25 cellular contexts compared by ENCODE assay signal in the genomic region with DNA sequence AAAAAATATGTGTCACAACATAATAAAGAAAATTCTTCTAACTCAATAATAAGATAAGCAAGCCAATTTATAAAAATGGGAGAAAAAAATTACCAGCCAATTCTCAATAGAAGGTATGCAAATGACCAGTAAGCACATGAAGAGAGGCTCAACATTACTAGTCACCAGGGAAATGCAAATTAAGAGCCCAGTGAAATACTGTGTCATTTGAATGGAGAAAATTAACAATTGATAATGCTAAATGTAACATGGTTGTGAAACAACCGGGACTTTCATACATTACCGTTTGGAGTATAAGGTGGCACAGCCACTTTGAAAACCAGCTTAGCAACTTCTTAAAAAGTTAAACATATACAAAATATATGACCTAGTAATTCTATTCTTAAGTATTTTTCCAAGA.
"Had no signal": no experiment of that assay in that cellular context is flagged by ENCODE, and none has a peak within 500 bp of the region (broad histone marks: within the 10 kb centered on the region; RNA-seq: fewer than 3 reads in every experiment).

No MANE protein-coding gene starts in this region.

- H3K36me3 ChIP-seq: neural progenitor cell, neutrophil, pancreas, prostate gland, right atrium auricular region, right lobe of liver, sigmoid colon, stomach, thoracic aorta, thyroid gland, tibial nerve, upper lobe of left lung, vagina had no signal

- H3K9me3 ChIP-seq: neutrophil, pancreas, prostate gland, right atrium auricular region, right lobe of liver, sigmoid colon, thoracic aorta, thyroid gland, vagina had no signal

- H3K27ac ChIP-seq: neural progenitor cell, neutrophil, pancreas, prostate gland, right atrium auricular region, right lobe of liver, sigmoid colon, stomach, thoracic aorta, thyroid gland, tibial nerve, upper lobe of left lung, vagina had no signal

- H3K9ac ChIP-seq: neural progenitor cell had no signal

- H3K4me1 ChIP-seq: pancreas, prostate gland, right atrium auricular region, right lobe of liver, stomach, thyroid gland, tibial nerve, upper lobe of left lung, vagina had no signal

- H2AFZ ChIP-seq: neural progenitor cell had no signal

- ATAC-seq: natural killer cell; pancreas; right lobe of liver; stimulated activated effector memory CD8-positive, alpha-beta T cell treated with anti-CD3 and anti-CD28 coated beads, Interleukin-12 subunit alpha, Interleukin-12 subunit beta, amount 100 ng/mL, for 72 hours; stimulated activated naive B cell treated with anti-CD40 and anti-IgM and Interleukin-4, amounts not matched to agents 10 μg/mL and 1 μg/mL and 100 μg/mL, for 72 hours had no signal

- DNase-seq: natural killer cell; nucleus accumbens; pancreas; retina; right lobe of liver; sigmoid colon; small intestine; stimulated activated CD4-positive, alpha-beta T cell treated with anti-CD3 and anti-CD28 coated beads, Interleukin-15, amount 100 ng/mL, for 24 hours; stimulated activated CD4-positive, alpha-beta T cell treated with anti-CD3 and anti-CD28 coated beads, Interleukin-2, amount 100 ng/mL, for 24 hours; stimulated activated CD4-positive, alpha-beta T cell treated with anti-CD3 and anti-CD28 coated beads, Interleukin-2, amount 100 ng/mL, for 48 hours; stimulated activated CD4-positive, alpha-beta T cell treated with anti-CD3 and anti-CD28 coated beads, Interleukin-4, amount 100 ng/mL, for 24 hours; stimulated activated naive B cell treated with anti-CD40 and anti-IgM and Interleukin-4, amounts not matched to agents 10 μg/mL and 1 μg/mL and 100 μg/mL, for 72 hours; stimulated activated naive CD4-positive, alpha-beta T cell treated with Interleukin-2 at 50 U/mL for 16 hours; stomach; thyroid gland; trophoblast cell; upper lobe of left lung had no signal

- H3K4me3 ChIP-seq: neural progenitor cell, pancreas, prostate gland, right atrium auricular region, right lobe of liver, sigmoid colon, stomach, thoracic aorta, thyroid gland, tibial nerve, upper lobe of left lung, vagina had no signal

- H3K27me3 ChIP-seq: neural progenitor cell, neutrophil, pancreas, right atrium auricular region, right lobe of liver, sigmoid colon, stomach, thyroid gland, tibial nerve, upper lobe of left lung, vagina had no signal

- H3K4me2 ChIP-seq: neural progenitor cell had no signal
